8 cellular contexts compared by ENCODE assay signal in genomic region chr1:227762231-227762911, GRCh38. TPM values are rescaled to one million over a fixed set of nuclear protein-coding genes. Genes with fewer than 3 reads are reported as not detected.
DNase-seq lines count a peak whose midpoint lies in the region; ATAC-seq and TF ChIP-seq lines count a peak whose summit lies in the region.

No MANE protein-coding gene starts in this region.

- H3K4me3 Mint-ChIP-seq in T-helper 1 cell treated with Interleukin-12 subunit alpha and Interleukin-12 subunit beta and Interleukin-4 antibody, amounts not matched to agents 30 μg/mL and 1 μg/mL, for 36 hours = peak overlapping the region; percentile 69

- H3K4me3 ChIP-seq in adipocyte (ENCODE audit: low read length) = no peak overlapping the region
- no peak overlapping the region for H3K4me3 ChIP-seq in vagina

- peak overlapping the region; percentile 63 for H3K27ac ChIP-seq in vagina

- peaks cover 89% of the 10 kb centered on the region for H3K4me1 Mint-ChIP-seq in T-helper 1 cell treated with Interleukin-12 subunit alpha and Interleukin-12 subunit beta and Interleukin-4 antibody, amounts not matched to agents 30 μg/mL and 1 μg/mL, for 36 hours (ENCODE audit: low read depth)

- intact Hi-C loops in left cardiac atrium (cut with DNase I) (loop anchor here (1.0 to 10.0 kb wide), 4 partner anchors 184 to 312 kb away; partner anchors contain the start of gene WNT9A (in 1 of the 2)), vagina (cut with DNase I) (loop anchor here (1.0 to 2.0 kb wide), 2 partner anchors 26 to 186 kb away; no protein-coding TSS in a partner anchor)

- H3K27me3 ChIP-seq in adipocyte (replicated peaks; ENCODE audit: control insufficient read depth, insufficient read depth, low read length) (no peaks in the 10 kb centered on the region), vagina (no peaks in the 10 kb centered on the region)

- H3K4me1 ChIP-seq in adipocyte (ENCODE audit: control insufficient read depth, insufficient read depth, low read length) (peaks cover 17% of the 10 kb centered on the region), vagina (peaks cover 35% of the 10 kb centered on the region)

- DNase-seq in NCI-H187 (lab: John Stamatoyannopoulos, UW) (peak; percentile 32 to 76), adipocyte (ENCODE audit: low read depth) (peak; percentile 94), left cardiac atrium (peak; percentile 90), renal cortical epithelial cell (ENCODE audit: low read depth) (peak; percentile 34), vagina (ENCODE audit: extremely low spot score in 2 of 2) (no peak)

- TF ChIP-seq POLR2A in vagina (IDR thresholded peaks at IDR 0.05) = no peak

- no peaks in the 10 kb centered on the region for H3K27me3 Mint-ChIP-seq in T-helper 1 cell treated with Interleukin-12 subunit alpha and Interleukin-12 subunit beta and Interleukin-4 antibody, amounts not matched to agents 30 μg/mL and 1 μg/mL, for 36 hours (ENCODE audit: low read depth)

- no peak overlapping the region for H3K9ac ChIP-seq in adipocyte (ENCODE audit: low read length)

- H3K27ac Mint-ChIP-seq in T-helper 1 cell treated with Interleukin-12 subunit alpha and Interleukin-12 subunit beta and Interleukin-4 antibody, amounts not matched to agents 30 μg/mL and 1 μg/mL, for 36 hours = peak overlapping the region; percentile 74

- H3K36me3 ChIP-seq in adipocyte (ENCODE audit: control insufficient read depth, insufficient read depth, low read length, severe bottlenecking) (peaks cover 7% of the 10 kb centered on the region), vagina (peaks cover 0 to 22% of the 10 kb centered on the region in 2 donors)

- peaks cover 6% of the 10 kb centered on the region for H3K9me3 Mint-ChIP-seq in T-helper 1 cell treated with Interleukin-12 subunit alpha and Interleukin-12 subunit beta and Interleukin-4 antibody, amounts not matched to agents 30 μg/mL and 1 μg/mL, for 36 hours

- H3K9me3 ChIP-seq in adipocyte (ENCODE audit: control insufficient read depth, low read length) (no peaks in the 10 kb centered on the region), vagina (no peaks in the 10 kb centered on the region)

- H3K36me3 Mint-ChIP-seq in T-helper 1 cell treated with Interleukin-12 subunit alpha and Interleukin-12 subunit beta and Interleukin-4 antibody, amounts not matched to agents 30 μg/mL and 1 μg/mL, for 36 hours (ENCODE audit: low read depth) = peaks cover 59% of the 10 kb centered on the region

- peak; percentile 53 to 94 (median 90) for TF ChIP-seq CTCF in vagina (IDR thresholded peaks at IDR 0.05)

- ATAC-seq in GM18502 (IDR thresholded peaks at IDR 0.05; ENCODE audit: poor library complexity, unreplicated experiment) (peak; percentile 91), HG02938 (IDR thresholded peaks at IDR 0.05; ENCODE audit: unreplicated experiment) (peak; percentile 81), left cardiac atrium (peak; percentile 78 to 80)

RNA-seq across cellular contexts. Expression of gene SNAP47, which starts 27.1 kb away (rescaled TPM):
- total RNA-seq in left cardiac atrium = 10 to 100 TPM; 37.9 to 38.5 TPM
- total RNA-seq in renal cortical epithelial cell = 44.1 and 65.5 TPM in 2 replicates
- total RNA-seq in vagina = 28.7 TPM

RNA-seq across cellular contexts. Expression of gene JMJD4, which starts 27.3 kb away (rescaled TPM):
- total RNA-seq in left cardiac atrium (10 to 100 TPM in 1 of 2 donors, 1 to 10 TPM in 1; 9.7 to 14.1 TPM), renal cortical epithelial cell (22.2 and 36.3 TPM in 2 replicates), vagina (18.2 TPM)

RNA-seq across cellular contexts. Expression of gene PRSS38, which starts 53.1 kb away (rescaled TPM):
- total RNA-seq in left cardiac atrium = not detected
- not detected in 2 replicates for total RNA-seq in renal cortical epithelial cell
- not detected for total RNA-seq in vagina

Comparison
In these comparisons a context has a peak if more than half of its experiments do, and no peak if none do; other contexts are left out.
1. DNase-seq: peak in NCI-H187 (2 of 2), adipocyte (single experiment), left cardiac atrium (single experiment) and renal cortical epithelial cell (single experiment); none in vagina (0 of 2).
2. Peak in every context shown above with its lines, with median percentiles within 50 percentile points of each other: ATAC-seq.